33 cellular contexts compared by ENCODE assay signal in the genomic region with DNA sequence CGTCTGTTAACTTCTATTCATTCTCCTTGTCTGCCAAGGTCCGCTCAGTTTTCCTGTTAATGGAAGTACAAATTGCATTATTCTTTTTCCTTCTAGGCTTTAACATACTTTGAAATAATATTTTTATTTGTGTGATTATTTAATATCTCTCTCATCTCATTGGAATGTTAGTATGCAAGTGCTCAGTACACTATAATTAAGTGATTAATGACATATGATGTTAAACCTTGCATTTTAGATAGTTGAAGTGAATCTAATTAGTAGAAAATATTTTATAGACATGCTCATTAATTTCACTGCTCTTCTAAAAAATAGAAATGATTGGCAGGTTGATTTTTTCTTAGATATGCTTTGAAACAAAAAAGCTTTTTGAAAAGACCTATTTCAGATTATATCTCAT.
DNase-seq lines count a peak whose midpoint lies in the region; ATAC-seq and TF ChIP-seq lines count a peak whose summit lies in the region.
"Had no signal": no experiment of that assay in that cellular context is flagged by ENCODE, and none has a peak within 500 bp of the region (broad histone marks: within the 10 kb centered on the region; RNA-seq: fewer than 3 reads in every experiment).

No MANE protein-coding gene starts in this region.

- peaks cover 17% of the 10 kb centered on the region for H3K4me1 Mint-ChIP-seq in mesothelial cell of epicardium
- H3K4me1 Mint-ChIP-seq: B cell; CD14-positive monocyte; CD4-positive, CD25-positive, alpha-beta regulatory T cell; CD8-positive, alpha-beta memory T cell had no signal

- H3K9me3 ChIP-seq in SK-N-SH = no peaks in the 10 kb centered on the region
- H3K9me3 ChIP-seq: A549; BE2C; BLaER1; BLaER1 treated with 17β-estradiol and CSF1 and Interleukin-3, amounts not matched to agents 10 nM and 100 nM; Caco-2 had no signal

- no peak overlapping the region for H2AFZ ChIP-seq in SK-N-SH (ENCODE audit: low read depth)

- TF ChIP-seq CTCF in SK-N-SH (IDR thresholded peaks at IDR 0.05) (no peak), mesothelial cell of epicardium (IDR thresholded peaks at IDR 0.05; ENCODE audit: unreplicated experiment) (no peak), retinal pigment epithelial cell (conservative IDR thresholded peaks at IDR 0.05; ENCODE audit: low read depth, low read length) (no peak)

- H3K27me3 Mint-ChIP-seq in mesothelial cell of epicardium (ENCODE audit: low read depth) = no peaks in the 10 kb centered on the region
- H3K27me3 Mint-ChIP-seq: B cell; CD4-positive, alpha-beta memory T cell; CD4-positive, alpha-beta T cell; CD4-positive, CD25-positive, alpha-beta regulatory T cell; CD8-positive, alpha-beta memory T cell had no signal

- no peak for TF ChIP-seq EP300 in SK-N-SH (IDR thresholded peaks at IDR 0.05; ENCODE audit: borderline replicate concordance in 1 of 2, low read depth in 1 of 2, low read length in 1 of 2)

- no peaks in the 10 kb centered on the region for H4K20me1 ChIP-seq in SK-N-SH (ENCODE audit: insufficient read depth)
- H4K20me1 ChIP-seq: BLaER1; BLaER1 treated with 17β-estradiol and CSF1 and Interleukin-3, amounts not matched to agents 10 nM and 100 nM had no signal

- no peak overlapping the region for H3K9ac ChIP-seq in SK-N-SH
- H3K9ac ChIP-seq: BLaER1; BLaER1 treated with 17β-estradiol and CSF1 and Interleukin-3, amounts not matched to agents 10 nM and 100 nM had no signal

- CTCF ChIA-PET in SK-N-SH (lab: Yijun Ruan, JAX) = no interaction called here

- H3K79me2 ChIP-seq in SK-N-SH (ENCODE audit: insufficient read depth) = no peaks in the 10 kb centered on the region

- no peaks in the 10 kb centered on the region for H3K27me3 ChIP-seq in SK-N-SH (ENCODE audit: insufficient read depth)
- H3K27me3 ChIP-seq: BE2C; BLaER1; BLaER1 treated with 17β-estradiol and CSF1 and Interleukin-3, amounts not matched to agents 10 nM and 100 nM had no signal

- H3K9me3 Mint-ChIP-seq in mesothelial cell of epicardium = peaks cover 26% of the 10 kb centered on the region

- H3K27ac Mint-ChIP-seq in mesothelial cell of epicardium = peak overlapping the region; percentile 70
- H3K27ac Mint-ChIP-seq: B cell; CD14-positive monocyte; CD4-positive, alpha-beta memory T cell; CD4-positive, alpha-beta T cell; CD4-positive, CD25-positive, alpha-beta regulatory T cell; CD8-positive, alpha-beta memory T cell; CD8-positive, alpha-beta T cell had no signal

- no peak overlapping the region for H3K4me2 ChIP-seq in SK-N-SH
- H3K4me2 ChIP-seq: A549; BLaER1; BLaER1 treated with 17β-estradiol and CSF1 and Interleukin-3, amounts not matched to agents 10 nM and 100 nM had no signal

- no peak for DNase-seq in SK-N-SH
- DNase-seq in mesothelial cell of epicardium (ENCODE audit: low spot score in 2 of 2, unreplicated experiment in 2 of 2) = no peak
- DNase-seq in retinal pigment epithelial cell (ENCODE audit: low read depth) = peak; percentile 21
- no peak for DNase-seq in retina
- DNase-seq: 8988T; ACHN; AML-193; BE2C; C1 segment of cervical spinal cord; Caco-2; Calu3; CD4-positive, alpha-beta memory T cell; CD4-positive, alpha-beta T cell; CD4-positive, CD25-positive, alpha-beta regulatory T cell; CD8-positive, alpha-beta memory T cell; CD8-positive, alpha-beta T cell; COR-L47; DMS 273 treated with DMSO at 0.1 percent for 48 hours; DMS153; DMS53; DMS79; DMS79 treated with DMSO at 0.1 percent for 48 hours; DND-41; EL had no signal

- no peak for TF ChIP-seq RAD21 in SK-N-SH (IDR thresholded peaks at IDR 0.05; ENCODE audit: low read length)

- ATAC-seq in SK-N-SH treated with all-trans-retinoic acid at 6 μM for 48 hours = no peak
- ATAC-seq in HG02623 (IDR thresholded peaks at IDR 0.05; ENCODE audit: unreplicated experiment) = no peak
- ATAC-seq: A549; CD8-positive, alpha-beta T cell had no signal

- H3K27ac ChIP-seq in SK-N-SH (ENCODE audit: low read depth in 2 of 2, low read length in 1 of 2) = no peak overlapping the region
- H3K27ac ChIP-seq: 22Rv1; A549; BLaER1; BLaER1 treated with 17β-estradiol and CSF1 and Interleukin-3, amounts not matched to agents 10 nM and 100 nM; C4-2B had no signal

- H3K4me1 ChIP-seq in SK-N-SH (ENCODE audit: control insufficient read depth in 1 of 2, insufficient read depth in 2 of 2, low read depth in 1 of 2, low read length in 1 of 2) = no peaks in the 10 kb centered on the region
- H3K4me1 ChIP-seq: BE2C; BLaER1; BLaER1 treated with 17β-estradiol and CSF1 and Interleukin-3, amounts not matched to agents 10 nM and 100 nM; Caco-2 had no signal

- WGBS in SK-N-SH (ENCODE audit: low lambda C conversion rate) = 19% methylated on average over 2 of the region's 2 CpGs

- no peak overlapping the region for H3K4me3 Mint-ChIP-seq in mesothelial cell of epicardium
- H3K4me3 Mint-ChIP-seq: B cell; CD14-positive monocyte; CD4-positive, alpha-beta memory T cell; CD4-positive, alpha-beta T cell; CD4-positive, CD25-positive, alpha-beta regulatory T cell; CD8-positive, alpha-beta memory T cell; CD8-positive, alpha-beta T cell had no signal

- H3K36me3 Mint-ChIP-seq in mesothelial cell of epicardium = no peaks in the 10 kb centered on the region
- H3K36me3 Mint-ChIP-seq: CD14-positive monocyte; CD4-positive, alpha-beta memory T cell; CD4-positive, CD25-positive, alpha-beta regulatory T cell; CD8-positive, alpha-beta memory T cell; CD8-positive, alpha-beta T cell had no signal

- no peaks in the 10 kb centered on the region for H3K9me2 ChIP-seq in SK-N-SH

- H3K4me3 ChIP-seq in SK-N-SH (ENCODE audit: low read depth in 2 of 2, low read length in 1 of 2) (no peak overlapping the region), retinal pigment epithelial cell (ENCODE audit: low read length) (no peak overlapping the region)
- H3K4me3 ChIP-seq: A549; BLaER1; BLaER1 treated with 17β-estradiol and CSF1 and Interleukin-3, amounts not matched to agents 10 nM and 100 nM had no signal

- POLR2A ChIA-PET in SK-N-SH (lab: Yijun Ruan, JAX) = no interaction called here

- no peaks in the 10 kb centered on the region for H3K36me3 ChIP-seq in SK-N-SH (replicated peaks in 1 of 2; ENCODE audit: control insufficient read depth in 1 of 2, insufficient read depth in 2 of 2, low read length in 1 of 2)
- H3K36me3 ChIP-seq: BE2C; BLaER1; BLaER1 treated with 17β-estradiol and CSF1 and Interleukin-3, amounts not matched to agents 10 nM and 100 nM had no signal

- no peaks in the 10 kb centered on the region for H3F3A ChIP-seq in SK-N-SH (replicated peaks; ENCODE audit: insufficient read depth)

TF ChIP-seq in SK-N-SH treated with all-trans-retinoic acid at 6 μM for 48 hours, 23 proteins besides CTCF, POLR2A, EP300 and RAD21 (continues in another document):
- TF ChIP-seq, protein P1, sequence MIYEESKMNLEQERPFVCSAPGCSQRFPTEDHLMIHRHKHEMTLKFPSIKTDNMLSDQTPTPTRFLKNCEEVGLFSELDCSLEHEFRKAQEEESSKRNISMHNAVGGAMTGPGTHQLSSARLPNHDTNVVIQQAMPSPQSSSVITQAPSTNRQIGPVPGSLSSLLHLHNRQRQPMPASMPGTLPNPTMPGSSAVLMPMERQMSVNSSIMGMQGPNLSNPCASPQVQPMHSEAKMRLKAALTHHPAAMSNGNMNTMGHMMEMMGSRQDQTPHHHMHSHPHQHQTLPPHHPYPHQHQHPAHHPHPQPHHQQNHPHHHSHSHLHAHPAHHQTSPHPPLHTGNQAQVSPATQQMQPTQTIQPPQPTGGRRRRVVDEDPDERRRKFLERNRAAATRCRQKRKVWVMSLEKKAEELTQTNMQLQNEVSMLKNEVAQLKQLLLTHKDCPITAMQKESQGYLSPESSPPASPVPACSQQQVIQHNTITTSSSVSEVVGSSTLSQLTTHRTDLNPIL (CRISPR knock-in tag; IDR thresholded peaks at IDR 0.05; ENCODE audit: low read depth) = peak; percentile 69; the same call in 1 of the 2 replicates
- TF ChIP-seq ZNF565 (CRISPR knock-in tag; conservative IDR thresholded peaks at IDR 0.05; ENCODE audit: low read depth) (no peak), TCF4 (CRISPR knock-in tag; IDR thresholded peaks at IDR 0.05; ENCODE audit: borderline replicate concordance) (peak; percentile 22; the same call in 1 of the 2 replicates), GLIS3 (CRISPR knock-in tag; IDR thresholded peaks at IDR 0.05) (0 out of 2 replicates have a peak, but pooled peaks have one; percentile 48), ISL1 (CRISPR knock-in tag; IDR thresholded peaks at IDR 0.05) (peak; percentile 97)

TF ChIP-seq in SK-N-SH, 30 proteins besides CTCF, POLR2A, EP300 and RAD21 (continues in another document):
- TF ChIP-seq MXI1 (IDR thresholded peaks at IDR 0.05; ENCODE audit: low read depth, low read length) (no peak), GABPA (IDR thresholded peaks at IDR 0.05; ENCODE audit: low read depth) (no peak), EZH2phosphoT487 (IDR thresholded peaks at IDR 0.05; ENCODE audit: borderline replicate concordance, low read depth) (no peak), SIN3A (IDR thresholded peaks at IDR 0.05; ENCODE audit: borderline replicate concordance, low read depth, low read length) (no peak), TEAD4 (IDR thresholded peaks at IDR 0.05; ENCODE audit: borderline replicate concordance, insufficient read depth) (no peak), ELF1 (IDR thresholded peaks at IDR 0.05) (no peak), RFX5 (IDR thresholded peaks at IDR 0.05; ENCODE audit: low read length) (no peak), GATA2 (CRISPR knock-in tag; IDR thresholded peaks at IDR 0.05) (no peak), FOSL2 (IDR thresholded peaks at IDR 0.05; ENCODE audit: borderline replicate concordance, low read depth) (no peak), FOXJ3 (CRISPR knock-in tag; IDR thresholded peaks at IDR 0.05) (no peak), POLR2AphosphoS5 (IDR thresholded peaks at IDR 0.05; ENCODE audit: low read depth, low read length) (no peak), MEF2A (IDR thresholded peaks at IDR 0.05; ENCODE audit: borderline replicate concordance, low read depth) (no peak), RXRA (IDR thresholded peaks at IDR 0.05; ENCODE audit: borderline replicate concordance, low read depth) (no peak), NRF1 (IDR thresholded peaks at IDR 0.05; ENCODE audit: low read depth, low read length) (no peak)
- TF ChIP-seq, protein P2, sequence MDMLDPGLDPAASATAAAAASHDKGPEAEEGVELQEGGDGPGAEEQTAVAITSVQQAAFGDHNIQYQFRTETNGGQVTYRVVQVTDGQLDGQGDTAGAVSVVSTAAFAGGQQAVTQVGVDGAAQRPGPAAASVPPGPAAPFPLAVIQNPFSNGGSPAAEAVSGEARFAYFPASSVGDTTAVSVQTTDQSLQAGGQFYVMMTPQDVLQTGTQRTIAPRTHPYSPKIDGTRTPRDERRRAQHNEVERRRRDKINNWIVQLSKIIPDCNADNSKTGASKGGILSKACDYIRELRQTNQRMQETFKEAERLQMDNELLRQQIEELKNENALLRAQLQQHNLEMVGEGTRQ (IDR thresholded peaks at IDR 0.05; ENCODE audit: borderline replicate concordance, low read depth, low read length) = no peak
